ENCODE assay signal across 20 cellular contexts in genomic region chr7:8625612-8626011, GRCh38.
DNase-seq lines count a peak whose midpoint lies in the region; ATAC-seq, FAIRE-seq and TF ChIP-seq lines count a peak whose summit lies in the region.
"Had no signal": no experiment of that assay in that cellular context is flagged by ENCODE, and none has a peak within 500 bp of the region (broad histone marks: within the 10 kb centered on the region; RNA-seq: fewer than 3 reads in every experiment).

No MANE protein-coding gene starts in this region.

- no peaks in the 10 kb centered on the region for H3K36me3 ChIP-seq in naive thymus-derived CD4-positive, alpha-beta T cell (ENCODE audit: control insufficient read depth in 2 of 3, insufficient read depth in 3 of 3, low read length in 3 of 3)

- peaks cover 0 to 6% (median 0%) of the 10 kb centered on the region in 5 donors for H3K27me3 Mint-ChIP-seq in naive thymus-derived CD4-positive, alpha-beta T cell
- no peaks in the 10 kb centered on the region for H3K27me3 Mint-ChIP-seq in activated CD4-positive, alpha-beta memory T cell treated with anti-CD3 and anti-CD28 coated beads, Interleukin-2, amount 10 ng/mL, durations not matched to agents 7 days and 5 days
- H3K27me3 Mint-ChIP-seq: CD4-positive, alpha-beta memory T cell had no signal

- no peaks in the 10 kb centered on the region for H3K4me1 ChIP-seq in naive thymus-derived CD4-positive, alpha-beta T cell (ENCODE audit: control insufficient read depth in 2 of 2, insufficient read depth in 2 of 2, low read length in 2 of 2)

- no peak for ATAC-seq in naive thymus-derived CD4-positive, alpha-beta T cell
- ATAC-seq: GM12878 had no signal

- FAIRE-seq in D721Med (lab: Jason Lieb, UNC) (peak; percentile 64), urothelium cell line (lab: Jason Lieb, UNC) (no peak)
- FAIRE-seq: GM12878, GM19239, H1 had no signal

- no peak for TF ChIP-seq CTCF in D721Med (IDR thresholded peaks at IDR 0.05; ENCODE audit: insufficient read depth, missing control alignments)

- no peaks in the 10 kb centered on the region for H3K27me3 ChIP-seq in naive thymus-derived CD4-positive, alpha-beta T cell (ENCODE audit: control insufficient read depth in 2 of 2, insufficient read depth in 2 of 2, low read length in 2 of 2)

- peak; percentile 10 for DNase-seq in COLO829 (ENCODE audit: low spot score)
- no peak for DNase-seq in D721Med (ENCODE audit: insufficient read length, low spot score)
- DNase-seq in NCI-H446 treated with DMSO at 0.1 percent for 48 hours (lab: John Stamatoyannopoulos, UW) = peak; percentile 45
- peak; percentile 45 for DNase-seq in NCI-H82 treated with DMSO at 0.1 percent for 48 hours (lab: John Stamatoyannopoulos, UW; ENCODE audit: unreplicated experiment)
- no peak for DNase-seq in naive thymus-derived CD4-positive, alpha-beta T cell
- no peak for DNase-seq in activated CD4-positive, alpha-beta memory T cell treated with anti-CD3 and anti-CD28 coated beads, Interleukin-2, amount 10 ng/mL, durations not matched to agents 7 days and 5 days
- no peak for DNase-seq in urothelium cell line (ENCODE audit: low spot score)
- DNase-seq: C1 segment of cervical spinal cord; Caco-2; CD4-positive, alpha-beta memory T cell; DMS 273 treated with DMSO at 0.1 percent for 48 hours; DMS79; EL; GDM1; GM23248; H7; HCEC 1CT had no signal

- POLR2A ChIA-PET in naive thymus-derived CD4-positive, alpha-beta T cell (lab: Charles Lee) = no interaction called here
- POLR2A ChIA-PET in activated CD4-positive, alpha-beta memory T cell treated with anti-CD3 and anti-CD28 coated beads, Interleukin-2, amount 10 ng/mL, durations not matched to agents 7 days and 5 days (lab: Charles Lee) = no interaction called here

- no peak overlapping the region for H3K4me3 Mint-ChIP-seq in naive thymus-derived CD4-positive, alpha-beta T cell
- H3K4me3 Mint-ChIP-seq in activated CD4-positive, alpha-beta memory T cell treated with anti-CD3 and anti-CD28 coated beads, Interleukin-2, amount 10 ng/mL, durations not matched to agents 7 days and 5 days = no peak overlapping the region
- H3K4me3 Mint-ChIP-seq: CD4-positive, alpha-beta memory T cell had no signal

- no peaks in the 10 kb centered on the region for H3K9me3 ChIP-seq in naive thymus-derived CD4-positive, alpha-beta T cell (ENCODE audit: control insufficient read depth in 2 of 3, low read length in 3 of 3)
- H3K9me3 ChIP-seq: Caco-2 had no signal

- CTCF ChIA-PET in naive thymus-derived CD4-positive, alpha-beta T cell (lab: Charles Lee) = no interaction called here
- CTCF ChIA-PET in activated CD4-positive, alpha-beta memory T cell treated with anti-CD3 and anti-CD28 coated beads, Interleukin-2, amount 10 ng/mL, durations not matched to agents 7 days and 5 days (lab: Charles Lee) = no interaction called here

- H3K36me3 Mint-ChIP-seq in naive thymus-derived CD4-positive, alpha-beta T cell = no peaks in the 10 kb centered on the region
- no peaks in the 10 kb centered on the region for H3K36me3 Mint-ChIP-seq in activated CD4-positive, alpha-beta memory T cell treated with anti-CD3 and anti-CD28 coated beads, Interleukin-2, amount 10 ng/mL, durations not matched to agents 7 days and 5 days (ENCODE audit: low read depth)
- H3K36me3 Mint-ChIP-seq: CD4-positive, alpha-beta memory T cell had no signal

- no peak overlapping the region for H3K4me3 ChIP-seq in naive thymus-derived CD4-positive, alpha-beta T cell (ENCODE audit: low read length)
- H3K4me3 ChIP-seq: GM12878, GM23248 had no signal

- intact Hi-C loops in naive thymus-derived CD4-positive, alpha-beta T cell (cut with micrococcal nuclease) = no loop called here

- no peaks in the 10 kb centered on the region for H3K4me1 Mint-ChIP-seq in naive thymus-derived CD4-positive, alpha-beta T cell
- H3K4me1 Mint-ChIP-seq in activated CD4-positive, alpha-beta memory T cell treated with anti-CD3 and anti-CD28 coated beads, Interleukin-2, amount 10 ng/mL, durations not matched to agents 7 days and 5 days = no peaks in the 10 kb centered on the region
- H3K4me1 Mint-ChIP-seq: CD4-positive, alpha-beta memory T cell had no signal

- H3K27ac Mint-ChIP-seq in naive thymus-derived CD4-positive, alpha-beta T cell = no peak overlapping the region
- no peak overlapping the region for H3K27ac Mint-ChIP-seq in activated CD4-positive, alpha-beta memory T cell treated with anti-CD3 and anti-CD28 coated beads, Interleukin-2, amount 10 ng/mL, durations not matched to agents 7 days and 5 days
- H3K27ac Mint-ChIP-seq: CD4-positive, alpha-beta memory T cell had no signal

- H3K9me3 Mint-ChIP-seq in naive thymus-derived CD4-positive, alpha-beta T cell = peaks cover 0 to 12% (median 0%) of the 10 kb centered on the region in 11 donors
- no peaks in the 10 kb centered on the region for H3K9me3 Mint-ChIP-seq in activated CD4-positive, alpha-beta memory T cell treated with anti-CD3 and anti-CD28 coated beads, Interleukin-2, amount 10 ng/mL, durations not matched to agents 7 days and 5 days

- H3K27ac ChIP-seq in naive thymus-derived CD4-positive, alpha-beta T cell (ENCODE audit: low read depth, low read length) = no peak overlapping the region
- H3K27ac ChIP-seq: GM23248 had no signal

Comparison
In these comparisons a context has a peak if more than half of its experiments do, and no peak if none do; other contexts are left out.
1. DNase-seq: peak in COLO829 (single experiment), NCI-H446 treated with DMSO at 0.1 percent for 48 hours (single experiment) and NCI-H82 treated with DMSO at 0.1 percent for 48 hours (single experiment); none in D721Med (single experiment), naive thymus-derived CD4-positive, alpha-beta T cell (0 of 9), activated CD4-positive, alpha-beta memory T cell treated with anti-CD3 and anti-CD28 coated beads, Interleukin-2, amount 10 ng/mL, durations not matched to agents 7 days and 5 days (single experiment) and urothelium cell line (single experiment).